Comparison of ENCODE assay signal across 8 cellular contexts in genomic region chr5:149837680-149838269, GRCh38.
DNase-seq lines count a peak whose midpoint lies in the region; ATAC-seq, FAIRE-seq and TF ChIP-seq lines count a peak whose summit lies in the region.

No MANE protein-coding gene starts in this region.

- peak; percentile 79 for TF ChIP-seq CTCF in HEK293 (tag by site-specific recombination; IDR thresholded peaks at IDR 0.05)
- peak; percentile 73 for TF ChIP-seq CTCF in nephron progenitor cell (IDR thresholded peaks at IDR 0.05)
- no peak for TF ChIP-seq CTCF in omental fat pad (IDR thresholded peaks at IDR 0.05)

- H3K27ac ChIP-seq in HEK293 (ENCODE audit: extremely low read depth, low read depth, low read length) (no peak overlapping the region), epithelial cell of prostate (no peak overlapping the region)

- no peak overlapping the region for H3K27ac Mint-ChIP-seq in nephron progenitor cell
- no peak overlapping the region for H3K27ac Mint-ChIP-seq in activated naive CD8-positive, alpha-beta T cell treated with anti-CD3 and anti-CD28 coated beads for 36 hours

- H3K9me3 ChIP-seq in HEK293 (ENCODE audit: control insufficient read depth, insufficient read depth, low read depth, low read length) = no peaks in the 10 kb centered on the region

- FAIRE-seq in RCC 7860 (lab: Jason Lieb, UNC) = no peak

- H3K9me3 Mint-ChIP-seq in nephron progenitor cell = no peaks in the 10 kb centered on the region
- no peaks in the 10 kb centered on the region for H3K9me3 Mint-ChIP-seq in activated naive CD8-positive, alpha-beta T cell treated with anti-CD3 and anti-CD28 coated beads for 36 hours

- CTCF ChIA-PET in HEK293 (lab: Yijun Ruan, JAX) = interaction anchor here (0.6 to 21.2 kb wide), 30 partner anchors 8 to 553 kb away, joined by 3 to 355 read pairs (median 4); partner anchors contain the start of gene SLC26A2

- peaks cover 0 to 5% of the 10 kb centered on the region in 2 experiments; a peak in 1 of 3 replicates for H3K36me3 ChIP-seq in HEK293 (ENCODE audit: control insufficient read depth in 2 of 2, insufficient read depth in 1 of 2, low read length in 2 of 2)

- no peak overlapping the region for H3K4me3 Mint-ChIP-seq in nephron progenitor cell
- H3K4me3 Mint-ChIP-seq in activated naive CD8-positive, alpha-beta T cell treated with anti-CD3 and anti-CD28 coated beads for 36 hours = no peak overlapping the region

- no peaks in the 10 kb centered on the region for H3K4me1 ChIP-seq in HEK293 (ENCODE audit: control insufficient read depth, insufficient read depth, low read length)

- peaks cover 27% of the 10 kb centered on the region for H3K4me1 Mint-ChIP-seq in nephron progenitor cell
- H3K4me1 Mint-ChIP-seq in activated naive CD8-positive, alpha-beta T cell treated with anti-CD3 and anti-CD28 coated beads for 36 hours = no peaks in the 10 kb centered on the region

- no peak overlapping the region for H3K4me3 ChIP-seq in HEK293 (ENCODE audit: low read depth, low read length)

- POLR2A ChIA-PET in HEK293 (lab: Yijun Ruan, JAX) = interaction anchor here (1.7 kb wide), 1 partner anchor 125 kb away, joined by 5 read pairs; no protein-coding TSS in a partner anchor

- ATAC-seq in omental fat pad (ENCODE audit: low FRiP score) = no peak

- peaks cover 2% of the 10 kb centered on the region for H3K27me3 Mint-ChIP-seq in nephron progenitor cell (ENCODE audit: low read depth, poor library complexity)
- H3K27me3 Mint-ChIP-seq in activated naive CD8-positive, alpha-beta T cell treated with anti-CD3 and anti-CD28 coated beads for 36 hours = no peaks in the 10 kb centered on the region

- H3K36me3 Mint-ChIP-seq in nephron progenitor cell (ENCODE audit: low read depth) = no peaks in the 10 kb centered on the region
- peaks cover 17% of the 10 kb centered on the region for H3K36me3 Mint-ChIP-seq in activated naive CD8-positive, alpha-beta T cell treated with anti-CD3 and anti-CD28 coated beads for 36 hours

- peak in 10 of 14 donors; percentile 8 to 74 (median 22) for DNase-seq in C1 segment of cervical spinal cord (lab: John Stamatoyannopoulos, UW)
- DNase-seq in RCC 7860 (ENCODE audit: low spot score) = peak; percentile 72
- DNase-seq in epithelial cell of prostate (ENCODE audit: low read depth, low spot score) = peak; percentile 31
- peak; percentile 73 for DNase-seq in nephron progenitor cell
- DNase-seq in omental fat pad (ENCODE audit: low spot score) = no peak
- DNase-seq in NK-92 (lab: John Stamatoyannopoulos, UW; ENCODE audit: unreplicated experiment) = no peak
- no peak for DNase-seq in activated naive CD8-positive, alpha-beta T cell treated with anti-CD3 and anti-CD28 coated beads for 36 hours

TF ChIP-seq in HEK293, 187 proteins besides CTCF, POLR2A, EP300 and RAD21:
- no peak for TF ChIP-seq ZNF16 (tag by site-specific recombination; IDR thresholded peaks at IDR 0.05; ENCODE audit: low read depth)
- TF ChIP-seq IKZF3 (tag by site-specific recombination; IDR thresholded peaks at IDR 0.05) = no peak
- peak; percentile 65 for TF ChIP-seq ZBTB44 (tag by site-specific recombination; IDR thresholded peaks at IDR 0.05)
- TF ChIP-seq RBAK (tag by site-specific recombination; IDR thresholded peaks at IDR 0.05) = no peak
- TF ChIP-seq PRDM4 (tag by site-specific recombination; IDR thresholded peaks at IDR 0.05) = no peak
- peak; percentile 84 for TF ChIP-seq ZNF654 (tag by site-specific recombination; IDR thresholded peaks at IDR 0.05; ENCODE audit: low read depth)

Comparison
In these comparisons a context has a peak if more than half of its experiments do, and no peak if none do; other contexts are left out.
1. DNase-seq: peak in C1 segment of cervical spinal cord (10 of 14), RCC 7860 (single experiment), epithelial cell of prostate (single experiment) and nephron progenitor cell (single experiment); none in omental fat pad (single experiment), NK-92 (single experiment) and activated naive CD8-positive, alpha-beta T cell treated with anti-CD3 and anti-CD28 coated beads for 36 hours (single experiment).
2. CTCF ChIP-seq: peak in HEK293 (single experiment) and nephron progenitor cell (single experiment); none in omental fat pad (0 of 3).